In genomic region chr4:171985129-171985528, GRCh38 we compare ENCODE assay signal across 19 cellular contexts.
"Had no signal": no experiment of that assay in that cellular context is flagged by ENCODE, and none has a peak within 500 bp of the region (broad histone marks: within the 10 kb centered on the region; RNA-seq: fewer than 3 reads in every experiment).

No MANE protein-coding gene starts in this region.

- H3K4me1 ChIP-seq: left ventricle myocardium inferior, right atrium auricular region, tibial artery had no signal

- H3K27me3 Mint-ChIP-seq: activated CD8-positive, alpha-beta T cell treated with anti-CD3 and anti-CD28 coated beads for 36 hours; activated naive CD8-positive, alpha-beta T cell treated with anti-CD3 and anti-CD28 coated beads, Interleukin-2, amount 10 ng/mL, durations not matched to agents 7 days and 5 days; memory B cell; stimulated activated naive B cell treated with anti-CD40 and anti-IgM and Interleukin-4, amounts not matched to agents 10 μg/mL and 1 μg/mL and 100 μg/mL, for 72 hours had no signal

- H3K4me1 Mint-ChIP-seq: activated naive CD8-positive, alpha-beta T cell treated with anti-CD3 and anti-CD28 coated beads, Interleukin-2, amount 10 ng/mL, durations not matched to agents 7 days and 5 days; memory B cell; nephron; stimulated activated naive B cell treated with anti-CD40 and anti-IgM and Interleukin-4, amounts not matched to agents 10 μg/mL and 1 μg/mL and 100 μg/mL, for 72 hours had no signal

- H3K36me3 Mint-ChIP-seq: activated naive CD8-positive, alpha-beta T cell treated with anti-CD3 and anti-CD28 coated beads, Interleukin-2, amount 10 ng/mL, durations not matched to agents 7 days and 5 days; memory B cell had no signal

- H3K27ac ChIP-seq: dorsolateral prefrontal cortex, left ventricle myocardium inferior, right atrium auricular region, tibial artery had no signal

- H3K4me3 Mint-ChIP-seq: activated CD8-positive, alpha-beta T cell treated with anti-CD3 and anti-CD28 coated beads for 36 hours; activated naive CD8-positive, alpha-beta T cell treated with anti-CD3 and anti-CD28 coated beads, Interleukin-2, amount 10 ng/mL, durations not matched to agents 7 days and 5 days; memory B cell; nephron; stimulated activated naive B cell treated with anti-CD40 and anti-IgM and Interleukin-4, amounts not matched to agents 10 μg/mL and 1 μg/mL and 100 μg/mL, for 72 hours; T-helper 1 cell treated with Interleukin-12 subunit alpha and Interleukin-12 subunit beta and Interleukin-4 antibody, amounts not matched to agents 30 μg/mL and 1 μg/mL, for 36 hours had no signal

- H3K4me3 ChIP-seq: dorsolateral prefrontal cortex, left ventricle myocardium inferior, right atrium auricular region, tibial artery had no signal

- H3K27ac Mint-ChIP-seq: activated CD8-positive, alpha-beta T cell treated with anti-CD3 and anti-CD28 coated beads for 36 hours; activated naive CD8-positive, alpha-beta T cell treated with anti-CD3 and anti-CD28 coated beads, Interleukin-2, amount 10 ng/mL, durations not matched to agents 7 days and 5 days; memory B cell; nephron; stimulated activated naive B cell treated with anti-CD40 and anti-IgM and Interleukin-4, amounts not matched to agents 10 μg/mL and 1 μg/mL and 100 μg/mL, for 72 hours; T-helper 1 cell treated with Interleukin-12 subunit alpha and Interleukin-12 subunit beta and Interleukin-4 antibody, amounts not matched to agents 30 μg/mL and 1 μg/mL, for 36 hours had no signal

- ATAC-seq: activated CD8-positive, alpha-beta T cell treated with anti-CD3 and anti-CD28 coated beads for 36 hours; stimulated activated naive B cell treated with anti-CD40 and anti-IgM and Interleukin-4, amounts not matched to agents 10 μg/mL and 1 μg/mL and 100 μg/mL, for 72 hours had no signal

- H3K27me3 ChIP-seq: dorsolateral prefrontal cortex, right atrium auricular region, tibial artery had no signal

- H3K36me3 ChIP-seq: left ventricle myocardium inferior, right atrium auricular region, tibial artery had no signal

- H3K9me3 Mint-ChIP-seq: activated CD8-positive, alpha-beta T cell treated with anti-CD3 and anti-CD28 coated beads for 36 hours; nephron had no signal

- DNase-seq: activated CD4-positive, alpha-beta T cell treated with anti-CD3 and anti-CD28 coated beads for 4 hours; activated CD8-positive, alpha-beta T cell treated with anti-CD3 and anti-CD28 coated beads for 36 hours; activated gamma-delta T cell treated with Interleukin-2 at 50 U/mL for 16 hours; activated naive CD8-positive, alpha-beta T cell treated with anti-CD3 and anti-CD28 coated beads, Interleukin-2, amount 10 ng/mL, durations not matched to agents 7 days and 5 days; activated T-cell treated with anti-CD3 and anti-CD28 coated beads, Interleukin-2, amount 50 U/mL, for 48 hours; aorta; dorsolateral prefrontal cortex; endodermal cell; islet precursor cell; left ventricle myocardium inferior; nucleus accumbens; posterior cingulate gyrus; stimulated activated CD4-positive, alpha-beta T cell treated with anti-CD3 and anti-CD28 coated beads, Interleukin-2, amount 100 ng/mL, for 48 hours; stimulated activated naive B cell treated with anti-CD40 and anti-IgM and Interleukin-4, amounts not matched to agents 10 μg/mL and 1 μg/mL and 100 μg/mL, for 72 hours; tibial artery had no signal

- H3K9me3 ChIP-seq: right atrium auricular region, tibial artery had no signal
